ENCODE assay signal across 19 cellular contexts in genomic region chr5:1317921-1318565, GRCh38. TPM values are rescaled to one million over a fixed set of nuclear protein-coding genes. Genes with fewer than 3 reads are reported as not detected.
DNase-seq lines count a peak whose midpoint lies in the region; ATAC-seq and TF ChIP-seq lines count a peak whose summit lies in the region.
"Had no signal": no experiment of that assay in that cellular context is flagged by ENCODE, and none has a peak within 500 bp of the region (broad histone marks: within the 10 kb centered on the region; RNA-seq: fewer than 3 reads in every experiment).

No MANE protein-coding gene starts in this region.

- no peak overlapping the region for H3K4me3 Mint-ChIP-seq in T-helper 17 cell
- no peak overlapping the region for H3K4me3 Mint-ChIP-seq in osteocyte (ENCODE audit: unreplicated experiment)

- peaks cover 0 to 80% (median 0%) of the 10 kb centered on the region in 11 experiments; a peak in 10 of 22 replicates for H3K27me3 ChIP-seq in BLaER1 treated with 17β-estradiol and CSF1 and Interleukin-3, amounts not matched to agents 10 nM and 100 nM
- H3K27me3 ChIP-seq in DOHH2 (ENCODE audit: control insufficient read depth, low read length) = no peaks in the 10 kb centered on the region
- H3K27me3 ChIP-seq: esophagus muscularis mucosa had no signal

- peaks cover 16% of the 10 kb centered on the region for H3K79me2 ChIP-seq in DOHH2 (ENCODE audit: control insufficient read depth, low read length)

- peak overlapping the region in 3 of 11 experiments; percentile 21 to 54 (median 52); a peak in 3 of 22 replicates for H3K9ac ChIP-seq in BLaER1 treated with 17β-estradiol and CSF1 and Interleukin-3, amounts not matched to agents 10 nM and 100 nM
- H3K9ac ChIP-seq: GM23248 had no signal

- peaks cover 54% of the 10 kb centered on the region for H3F3A ChIP-seq in DOHH2 (ENCODE audit: control insufficient read depth, insufficient read depth)

- H3K4me2 ChIP-seq in BLaER1 treated with 17β-estradiol and CSF1 and Interleukin-3, amounts not matched to agents 10 nM and 100 nM = peak overlapping the region in 8 of 11 experiments; percentile 49 to 98 (median 86); a peak in 16 of 22 replicates
- peak overlapping the region; percentile 92 for H3K4me2 ChIP-seq in DOHH2 (ENCODE audit: low read length)

- peaks cover 2 to 100% (median 85%) of the 10 kb centered on the region in 11 experiments; a peak in 20 of 22 replicates for H4K20me1 ChIP-seq in BLaER1 treated with 17β-estradiol and CSF1 and Interleukin-3, amounts not matched to agents 10 nM and 100 nM
- no peaks in the 10 kb centered on the region for H4K20me1 ChIP-seq in DOHH2 (ENCODE audit: control insufficient read depth, insufficient read depth, low read depth, low read length)

- H3K9me3 Mint-ChIP-seq in osteocyte (ENCODE audit: unreplicated experiment) = no peaks in the 10 kb centered on the region
- H3K9me3 Mint-ChIP-seq: T-cell had no signal

- H3K27ac Mint-ChIP-seq in T-helper 17 cell = peak overlapping the region; percentile 97
- H3K27ac Mint-ChIP-seq in osteocyte (ENCODE audit: unreplicated experiment) = no peak overlapping the region

- H3K36me3 ChIP-seq in BLaER1 treated with 17β-estradiol and CSF1 and Interleukin-3, amounts not matched to agents 10 nM and 100 nM = peaks cover 47 to 62% (median 55%) of the 10 kb centered on the region in 11 experiments
- H3K36me3 ChIP-seq in DOHH2 (ENCODE audit: control insufficient read depth, low read length) = peaks cover 88% of the 10 kb centered on the region

- peaks cover 33% of the 10 kb centered on the region for H3K4me1 Mint-ChIP-seq in T-helper 17 cell
- H3K4me1 Mint-ChIP-seq in osteocyte (ENCODE audit: unreplicated experiment) = no peaks in the 10 kb centered on the region

- TF ChIP-seq CTCF in DOHH2 (IDR thresholded peaks at IDR 0.05; ENCODE audit: low read depth, low read length, poor library complexity, severe bottlenecking) (no peak), osteocyte (IDR thresholded peaks at IDR 0.05) (no peak)

- no peaks in the 10 kb centered on the region for H3K9me3 ChIP-seq in BLaER1 treated with 17β-estradiol and CSF1 and Interleukin-3, amounts not matched to agents 10 nM and 100 nM (replicated peaks in 1 of 11)
- H3K9me3 ChIP-seq in DOHH2 (ENCODE audit: control insufficient read depth, insufficient read depth, low read length) (no peaks in the 10 kb centered on the region), T-helper 17 cell (ENCODE audit: control insufficient read depth, low read length, poor library complexity, severe bottlenecking) (no peaks in the 10 kb centered on the region)
- H3K9me3 ChIP-seq: esophagus muscularis mucosa had no signal

- H3K27ac ChIP-seq in BLaER1 treated with 17β-estradiol and CSF1 and Interleukin-3, amounts not matched to agents 10 nM and 100 nM = peak overlapping the region in 2 of 11 experiments; percentile 20 to 50; a peak in 1 of 22 replicates
- peak overlapping the region; percentile 97 for H3K27ac ChIP-seq in DOHH2 (ENCODE audit: low read depth, low read length)
- H3K27ac ChIP-seq: esophagus muscularis mucosa, GM23248, skin epidermis had no signal

- peaks cover 48 to 100% (median 85%) of the 10 kb centered on the region in 10 experiments for H3K4me1 ChIP-seq in BLaER1 treated with 17β-estradiol and CSF1 and Interleukin-3, amounts not matched to agents 10 nM and 100 nM
- peaks cover 73% of the 10 kb centered on the region for H3K4me1 ChIP-seq in DOHH2 (ENCODE audit: control insufficient read depth, low read length)

- ATAC-seq in T-helper 17 cell (no peak), HG03135 (IDR thresholded peaks at IDR 0.05; ENCODE audit: unreplicated experiment) (no peak), GM21576 (IDR thresholded peaks at IDR 0.05; ENCODE audit: unreplicated experiment) (no peak)
- ATAC-seq: T-cell had no signal

- H3K9me2 ChIP-seq in DOHH2 (replicated peaks; ENCODE audit: control insufficient read depth, low read length) = no peaks in the 10 kb centered on the region

- no peak for DNase-seq in T-helper 17 cell
- DNase-seq in osteocyte (ENCODE audit: extremely low spot score, unreplicated experiment) = peak; percentile 49
- no peak for DNase-seq in cerebellar nuclear complex (lab: John Stamatoyannopoulos, UW)
- no peak for DNase-seq in HuH-7 (ENCODE audit: low spot score)
- DNase-seq: GDM1; GM23248; NCI-H2029; NCI-H510A; Right ventricle myocardium superior; stimulated activated CD4-positive, alpha-beta T cell treated with anti-CD3 and anti-CD28 coated beads, Interleukin-4, amount 100 ng/mL, for 1 hour; substantia nigra had no signal

- H3K36me3 Mint-ChIP-seq in T-helper 17 cell (ENCODE audit: low read depth) (peaks cover 4% of the 10 kb centered on the region), osteocyte (ENCODE audit: unreplicated experiment) (peaks cover 36% of the 10 kb centered on the region)

- no peaks in the 10 kb centered on the region for H3K27me3 Mint-ChIP-seq in T-helper 17 cell
- no peaks in the 10 kb centered on the region for H3K27me3 Mint-ChIP-seq in osteocyte (ENCODE audit: unreplicated experiment)
- H3K27me3 Mint-ChIP-seq: T-cell had no signal

- H3K4me3 ChIP-seq in BLaER1 treated with 17β-estradiol and CSF1 and Interleukin-3, amounts not matched to agents 10 nM and 100 nM = no peak overlapping the region
- no peak overlapping the region for H3K4me3 ChIP-seq in DOHH2 (ENCODE audit: low read length)
- H3K4me3 ChIP-seq: esophagus muscularis mucosa, GM23248, skin epidermis had no signal

RNA-seq across cellular contexts. Expression of gene TERT, which starts 23.2 kb away (rescaled TPM):
- total RNA-seq in T-helper 17 cell (under 1 TPM; 0.10 to 0.80 TPM), osteocyte (not detected in 2 replicates)
- total RNA-seq: esophagus muscularis mucosa, glomerular endothelial cell, GM23248, Right ventricle myocardium superior had no signal

RNA-seq across cellular contexts. Expression of gene CLPTM1L, which starts 26.9 kb away (rescaled TPM):
- 10 to 100 TPM; 70.5 to 80.9 TPM for total RNA-seq in T-helper 17 cell
- total RNA-seq in osteocyte = 88.0 and 93.1 TPM in 2 replicates
